Comparison of ENCODE assay signal across 9 cellular contexts in genomic region chr4:26075588-26075987, GRCh38.
DNase-seq lines count a peak whose midpoint lies in the region; ATAC-seq and TF ChIP-seq lines count a peak whose summit lies in the region.
"Had no signal": no experiment of that assay in that cellular context is flagged by ENCODE, and none has a peak within 500 bp of the region (broad histone marks: within the 10 kb centered on the region; RNA-seq: fewer than 3 reads in every experiment).

No MANE protein-coding gene starts in this region.

- TF ChIP-seq CTCF in neutrophil (IDR thresholded peaks at IDR 0.05), result no peak

- POLR2A ChIA-PET in activated CD4-positive, alpha-beta memory T cell treated with anti-CD3 and anti-CD28 coated beads, Interleukin-2, amount 10 ng/mL, durations not matched to agents 7 days and 5 days (lab: Charles Lee), result interaction anchor here (0.8 to 3.9 kb wide), 21 partner anchors 8 to 286 kb away, joined by 3 to 65 read pairs (median 5); partner anchors contain the start of gene RBPJ

- H3K9me3 ChIP-seq in neutrophil, result no peaks in the 10 kb centered on the region

- ATAC-seq in GM18907 (IDR thresholded peaks at IDR 0.05; ENCODE audit: unreplicated experiment) (peak; percentile 18), HG02885 (IDR thresholded peaks at IDR 0.05; ENCODE audit: poor library complexity, unreplicated experiment) (peak; percentile 2), GM21786 (IDR thresholded peaks at IDR 0.05; ENCODE audit: unreplicated experiment) (no peak)

- H3K4me1 ChIP-seq in neutrophil (ENCODE audit: control insufficient read depth in 1 of 2, insufficient read depth in 1 of 2, low read depth in 1 of 2, low read length in 1 of 2), result peaks cover 75 to 90% of the 10 kb centered on the region in 2 experiments

- H3K4me3 Mint-ChIP-seq in activated CD4-positive, alpha-beta memory T cell treated with anti-CD3 and anti-CD28 coated beads, Interleukin-2, amount 10 ng/mL, durations not matched to agents 7 days and 5 days, result peak overlapping the region; percentile 25

- H3K4me1 Mint-ChIP-seq in activated CD4-positive, alpha-beta memory T cell treated with anti-CD3 and anti-CD28 coated beads, Interleukin-2, amount 10 ng/mL, durations not matched to agents 7 days and 5 days, result peaks cover 74% of the 10 kb centered on the region

- peak overlapping the region; percentile 28 to 29 for H3K4me3 ChIP-seq in neutrophil (ENCODE audit: low read depth in 1 of 2, low read length in 1 of 2)

- H3K36me3 Mint-ChIP-seq in activated CD4-positive, alpha-beta memory T cell treated with anti-CD3 and anti-CD28 coated beads, Interleukin-2, amount 10 ng/mL, durations not matched to agents 7 days and 5 days (ENCODE audit: low read depth), result peaks cover 48% of the 10 kb centered on the region

- H3K27me3 ChIP-seq in neutrophil, result no peaks in the 10 kb centered on the region

- DNase-seq in activated CD4-positive, alpha-beta memory T cell treated with anti-CD3 and anti-CD28 coated beads, Interleukin-2, amount 10 ng/mL, durations not matched to agents 7 days and 5 days, result no peak
- DNase-seq in stimulated activated naive CD4-positive, alpha-beta T cell (lab: John Stamatoyannopoulos, UW), result no peak
- DNase-seq in head of caudate nucleus (no peak), erythroblast (lab: John Stamatoyannopoulos, UW) (no peak)
- DNase-seq: NCI-H2171 had no signal

- peak overlapping the region; percentile 96 for H3K27ac ChIP-seq in neutrophil

- peak overlapping the region; percentile 83 for H3K27ac Mint-ChIP-seq in activated CD4-positive, alpha-beta memory T cell treated with anti-CD3 and anti-CD28 coated beads, Interleukin-2, amount 10 ng/mL, durations not matched to agents 7 days and 5 days

- CTCF ChIA-PET in activated CD4-positive, alpha-beta memory T cell treated with anti-CD3 and anti-CD28 coated beads, Interleukin-2, amount 10 ng/mL, durations not matched to agents 7 days and 5 days (lab: Charles Lee), result interaction anchor here (1.2 to 3.3 kb wide), 7 partner anchors 13 to 335 kb away, joined by 3 to 25 read pairs (median 7); partner anchors contain the start of gene RBPJ

- peaks cover 26% of the 10 kb centered on the region for H3K9me3 Mint-ChIP-seq in activated CD4-positive, alpha-beta memory T cell treated with anti-CD3 and anti-CD28 coated beads, Interleukin-2, amount 10 ng/mL, durations not matched to agents 7 days and 5 days

- H3K36me3 ChIP-seq in neutrophil, result no peaks in the 10 kb centered on the region

- intact Hi-C loops in head of caudate nucleus (cut with DNase I), result no loop called here

- TF ChIP-seq POLR2A in erythroblast (IDR thresholded peaks at IDR 0.05; ENCODE audit: low read length), result no peak

- H3K27me3 Mint-ChIP-seq in activated CD4-positive, alpha-beta memory T cell treated with anti-CD3 and anti-CD28 coated beads, Interleukin-2, amount 10 ng/mL, durations not matched to agents 7 days and 5 days, result no peaks in the 10 kb centered on the region
